9 cellular contexts compared by ENCODE assay signal in the genomic region with DNA sequence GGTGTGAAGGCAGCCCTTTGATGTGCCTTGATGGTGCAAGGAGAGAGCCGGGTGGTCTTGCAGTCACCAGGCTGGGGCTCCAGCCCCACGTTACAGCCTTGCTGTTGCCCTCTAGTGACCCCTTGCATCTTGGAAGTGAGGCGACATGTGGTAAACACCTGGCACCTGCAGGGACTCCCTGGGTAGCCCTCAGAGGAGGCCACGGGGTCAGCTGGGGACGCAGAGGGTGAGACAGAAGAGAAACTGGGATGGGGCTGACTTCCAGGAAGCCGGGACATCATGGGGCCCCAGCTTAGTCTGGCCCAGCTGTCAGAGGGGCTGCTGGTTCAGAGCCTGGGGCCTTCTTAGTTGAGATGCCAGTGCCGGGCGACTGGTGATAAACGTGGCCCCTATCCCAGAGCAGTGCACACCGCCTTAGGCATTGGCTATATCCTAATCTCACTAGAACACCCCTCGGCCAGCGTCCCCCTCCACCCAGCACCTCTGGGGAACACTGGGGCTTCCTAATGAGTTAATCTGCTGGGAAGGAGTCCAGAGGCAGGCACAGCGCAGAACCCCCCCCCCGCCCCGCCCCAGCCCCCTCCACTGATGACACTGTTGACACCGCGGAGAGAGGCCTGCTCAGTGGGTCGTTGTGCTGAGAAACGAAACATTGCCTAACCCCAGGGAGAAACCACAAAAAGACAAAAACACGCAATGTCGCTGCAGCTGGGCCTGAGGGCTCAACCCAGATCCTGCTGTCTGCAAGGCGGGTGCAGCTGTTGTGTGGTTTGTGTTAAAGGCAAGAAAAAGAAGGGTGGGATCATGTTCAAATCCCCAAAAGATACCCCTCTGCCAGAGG.
DNase-seq lines count a peak whose midpoint lies in the region; ATAC-seq and TF ChIP-seq lines count a peak whose summit lies in the region.
"Had no signal": no experiment of that assay in that cellular context is flagged by ENCODE, and none has a peak within 500 bp of the region (broad histone marks: within the 10 kb centered on the region; RNA-seq: fewer than 3 reads in every experiment).

No MANE protein-coding gene starts in this region.

- H3K9me3 Mint-ChIP-seq in activated CD8-positive, alpha-beta T cell treated with anti-CD3 and anti-CD28 coated beads for 36 hours, result no peaks in the 10 kb centered on the region

- intact Hi-C loops in activated CD8-positive, alpha-beta T cell treated with anti-CD3 and anti-CD28 coated beads for 36 hours (cut with micrococcal nuclease), result loop anchor here (5.0 kb wide), 1 partner anchor 96 kb away; no protein-coding TSS in a partner anchor

- ATAC-seq in GM21529 (IDR thresholded peaks at IDR 0.05; ENCODE audit: unreplicated experiment), result peak; percentile 61
- ATAC-seq in activated CD8-positive, alpha-beta T cell treated with anti-CD3 and anti-CD28 coated beads for 36 hours, result peak; percentile 66

- peaks cover 58% of the 10 kb centered on the region for H3K4me1 Mint-ChIP-seq in activated CD8-positive, alpha-beta T cell treated with anti-CD3 and anti-CD28 coated beads for 36 hours (ENCODE audit: low read depth)

- H3K27me3 Mint-ChIP-seq in activated CD8-positive, alpha-beta T cell treated with anti-CD3 and anti-CD28 coated beads for 36 hours, result peaks cover 3% of the 10 kb centered on the region

- H3K36me3 ChIP-seq in KOPT-K1 (ENCODE audit: insufficient read depth, low read length), result no peaks in the 10 kb centered on the region

- peak overlapping the region; percentile 87 for H3K27ac ChIP-seq in KOPT-K1 (ENCODE audit: low read depth, low read length, poor library complexity, severe bottlenecking)

- DNase-seq in GM10248 (ENCODE audit: extremely low spot score) (peak; percentile 84), fibroblast of gingiva (ENCODE audit: low read depth) (peak; percentile 14), NCI-H1092 (lab: John Stamatoyannopoulos, UW) (no peak), hepatic stellate cell (ENCODE audit: low spot score) (no peak)
- peak; percentile 81 for DNase-seq in activated CD8-positive, alpha-beta T cell treated with anti-CD3 and anti-CD28 coated beads for 36 hours
- DNase-seq in stimulated activated CD4-positive, alpha-beta T cell treated with anti-CD3 and anti-CD28 coated beads, Interleukin-12 subunit alpha, Interleukin-12 subunit beta, amount 100 ng/mL, for 24 hours (ENCODE audit: low read depth in 2 of 2), result peak; percentile 29 to 55
- DNase-seq: left cardiac atrium had no signal

- H3K4me3 Mint-ChIP-seq in activated CD8-positive, alpha-beta T cell treated with anti-CD3 and anti-CD28 coated beads for 36 hours, result no peak overlapping the region

- CTCF ChIA-PET in GM10248 (lab: Yijun Ruan, JAX), result interaction anchor here (1.0 to 5.8 kb wide), 8 partner anchors 10 to 223 kb away, joined by 3 to 56 read pairs (median 6); a partner anchor contains a TSS
- CTCF ChIA-PET in activated CD8-positive, alpha-beta T cell treated with anti-CD3 and anti-CD28 coated beads for 36 hours (lab: Charles Lee), result interaction anchor here (0.8 to 1.2 kb wide), 3 partner anchors 51 to 223 kb away, joined by 3 to 5 read pairs (median 4); no protein-coding TSS in a partner anchor

- peak overlapping the region; percentile 69 for H3K27ac Mint-ChIP-seq in activated CD8-positive, alpha-beta T cell treated with anti-CD3 and anti-CD28 coated beads for 36 hours

- no peaks in the 10 kb centered on the region for H3K9me3 ChIP-seq in KOPT-K1 (ENCODE audit: insufficient read depth, low read length, poor library complexity, severe bottlenecking)

- POLR2A ChIA-PET in GM10248 (lab: Yijun Ruan, JAX), result interaction anchor here (0.6 to 1.2 kb wide), 2 partner anchors 104 to 168 kb away, joined by 3 to 5 read pairs; no protein-coding TSS in a partner anchor
- POLR2A ChIA-PET in activated CD8-positive, alpha-beta T cell treated with anti-CD3 and anti-CD28 coated beads for 36 hours (lab: Charles Lee), result interaction anchor here (1.0 to 2.1 kb wide), 6 partner anchors 17 to 169 kb away, joined by 3 to 6 read pairs (median 4); no protein-coding TSS in a partner anchor

- no peak for TF ChIP-seq CTCF in GM10248 (IDR thresholded peaks at IDR 0.05; ENCODE audit: control extremely low read depth, extremely low read depth, low read depth, missing control alignments)
- TF ChIP-seq CTCF in activated CD8-positive, alpha-beta T cell treated with anti-CD3 and anti-CD28 coated beads for 36 hours (IDR thresholded peaks at IDR 0.05), result no peak

- no peaks in the 10 kb centered on the region for H3K36me3 Mint-ChIP-seq in activated CD8-positive, alpha-beta T cell treated with anti-CD3 and anti-CD28 coated beads for 36 hours (ENCODE audit: low read depth)

Comparison
In these comparisons a context has a peak if more than half of its experiments do, and no peak if none do; other contexts are left out.
1. DNase-seq: peak in GM10248 (single experiment), activated CD8-positive, alpha-beta T cell treated with anti-CD3 and anti-CD28 coated beads for 36 hours (single experiment), fibroblast of gingiva (single experiment) and stimulated activated CD4-positive, alpha-beta T cell treated with anti-CD3 and anti-CD28 coated beads, Interleukin-12 subunit alpha, Interleukin-12 subunit beta, amount 100 ng/mL, for 24 hours (2 of 2); none in NCI-H1092 (single experiment) and hepatic stellate cell (single experiment).